29 cellular contexts compared by ENCODE assay signal in the genomic region with DNA sequence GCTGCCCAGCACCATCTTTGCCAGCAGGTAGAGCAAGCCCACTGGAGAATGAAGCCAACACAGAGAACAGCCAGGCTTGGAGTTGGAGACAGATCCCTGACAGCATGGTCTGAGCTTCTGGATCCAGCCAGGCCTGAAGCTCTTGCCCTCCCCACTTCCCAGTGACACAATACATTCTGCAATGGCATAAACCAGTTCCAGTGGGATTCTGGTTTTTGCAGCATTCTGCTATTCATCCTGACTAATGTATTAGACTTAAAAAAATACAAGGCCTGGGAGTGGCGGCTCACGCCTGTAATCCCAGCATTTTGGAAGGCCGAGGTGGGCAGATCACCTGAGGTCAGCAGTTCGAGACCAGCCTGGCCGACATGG. TPM values are rescaled to one million over a fixed set of nuclear protein-coding genes. Genes with fewer than 3 reads are reported as not detected.
A peak's percentile ranks its signal among the peaks of the same experiment; 100 is the strongest.
DNase-seq lines count a peak whose midpoint lies in the region; ATAC-seq, FAIRE-seq and TF ChIP-seq lines count a peak whose summit lies in the region.
"Had no signal": no experiment of that assay in that cellular context is flagged by ENCODE, and none has a peak within 500 bp of the region (broad histone marks: within the 10 kb centered on the region; RNA-seq: fewer than 3 reads in every experiment).

No MANE protein-coding gene starts in this region.

- DNase-seq in GM23248 (peak; percentile 56), astrocyte (ENCODE audit: low read depth) (no peak), foreskin keratinocyte (peak in 1 of 2 donors; percentile 47), suprapubic skin (ENCODE audit: low spot score in 2 of 2) (no peak), dorsolateral prefrontal cortex (no peak), GM13976 (ENCODE audit: low spot score) (no peak)
- DNase-seq: activated CD4-positive, alpha-beta T cell treated with anti-CD3 and anti-CD28 coated beads, Interleukin-2, amount 50 U/mL, for 1 hour; aorta; caudate nucleus; CD8-positive, alpha-beta T cell; DMS153; hippocampal formation; left lung; MG63; NCI-H2029 treated with DMSO at 0.1 percent for 48 hours; NCI-H2227 treated with DMSO at 0.1 percent for 48 hours; pancreas; SHP77; T-helper 9 cell; tibial artery had no signal

- peak overlapping the region; percentile 77 for H3K9ac ChIP-seq in GM23248
- H3K9ac ChIP-seq in astrocyte (ENCODE audit: low read length) = no peak overlapping the region

- no peak for FAIRE-seq in astrocyte (lab: Jason Lieb, UNC)
- FAIRE-seq: frontal cortex, GM18507, H54, pancreas had no signal

- H3K4me2 ChIP-seq in GM23248 (ENCODE audit: unreplicated experiment) = peak overlapping the region; percentile 54
- peak overlapping the region; percentile 7 for H3K4me2 ChIP-seq in astrocyte (ENCODE audit: low read length)

- H3K79me2 ChIP-seq in GM23248 (ENCODE audit: insufficient read depth) (no peaks in the 10 kb centered on the region), astrocyte (ENCODE audit: insufficient read depth, low read length) (no peaks in the 10 kb centered on the region)

- H3K4me3 ChIP-seq in GM23248 (0 out of 2 replicates have a peak overlapping the region, but pooled peaks have one; percentile 26), astrocyte (ENCODE audit: insufficient read depth, low read depth, low read length) (no peak overlapping the region), suprapubic skin (no peak overlapping the region), dorsolateral prefrontal cortex (no peak overlapping the region)
- H3K4me3 ChIP-seq: left lung, MG63, pancreas, tibial artery had no signal

- no peak for TF ChIP-seq EP300 in suprapubic skin (IDR thresholded peaks at IDR 0.05)

- intact Hi-C loops in dorsolateral prefrontal cortex (cut with DNase I) = no loop called here

- no peaks in the 10 kb centered on the region for H3K27me3 Mint-ChIP-seq in astrocyte (ENCODE audit: low read depth, unreplicated experiment)
- H3K27me3 Mint-ChIP-seq: activated naive CD4-positive, alpha-beta T cell treated with anti-CD3 and anti-CD28 coated beads, Interleukin-2, amount 50 U/mL, for 24 hours; IgD-negative memory B cell; stimulated activated naive CD8-positive, alpha-beta T cell treated with anti-CD3 and anti-CD28 coated beads, Interleukin-15, Interleukin-2, amounts not matched to agents 100 ng/mL and 50 ng/mL, for 24 hours had no signal

- in situ Hi-C loops in GM23248 (cut with MboI) = no loop called here
- in situ Hi-C loops in GM13976 (cut with MboI; ENCODE audit: low sequenced_read_pairs, unreplicated experiment) = loop anchor here (10.0 to 25.0 kb wide), 2 partner anchors 212 to 665 kb away; no protein-coding TSS in a partner anchor

- no peaks in the 10 kb centered on the region for H3K9me2 ChIP-seq in GM23248 (ENCODE audit: insufficient read depth)

- no peaks in the 10 kb centered on the region for H3K36me3 Mint-ChIP-seq in astrocyte (ENCODE audit: low read depth, unreplicated experiment)
- H3K36me3 Mint-ChIP-seq: activated naive CD4-positive, alpha-beta T cell treated with anti-CD3 and anti-CD28 coated beads, Interleukin-2, amount 50 U/mL, for 24 hours; CD8-positive, alpha-beta T cell; IgD-negative memory B cell had no signal

- H3K4me1 ChIP-seq in GM23248 (ENCODE audit: insufficient read depth) (peaks cover 55% of the 10 kb centered on the region), astrocyte (ENCODE audit: insufficient read depth, low read length) (peaks cover 16% of the 10 kb centered on the region), foreskin keratinocyte (peaks cover 13% of the 10 kb centered on the region), suprapubic skin (peaks cover 50% of the 10 kb centered on the region)

- H4K20me1 ChIP-seq in GM23248 (ENCODE audit: insufficient read depth) (no peaks in the 10 kb centered on the region), astrocyte (ENCODE audit: insufficient read depth, low read length) (no peaks in the 10 kb centered on the region)

- H2AFZ ChIP-seq in GM23248 (peak overlapping the region; percentile 36; the same call in 1 of the 2 replicates), astrocyte (ENCODE audit: low read depth, low read length) (no peak overlapping the region)

- H3K36me3 ChIP-seq in GM23248 (ENCODE audit: low read depth) (no peaks in the 10 kb centered on the region), astrocyte (ENCODE audit: insufficient read depth, low read length) (no peaks in the 10 kb centered on the region), suprapubic skin (no peaks in the 10 kb centered on the region)
- H3K36me3 ChIP-seq: left lung, MG63, pancreas, tibial artery had no signal

- no peak overlapping the region for H3K4me3 Mint-ChIP-seq in astrocyte (ENCODE audit: unreplicated experiment)
- H3K4me3 Mint-ChIP-seq: activated naive CD4-positive, alpha-beta T cell treated with anti-CD3 and anti-CD28 coated beads, Interleukin-2, amount 50 U/mL, for 24 hours; CD8-positive, alpha-beta T cell; nephron had no signal

- TF ChIP-seq POLR2A in suprapubic skin (IDR thresholded peaks at IDR 0.05) (no peak), GM18505 (IDR thresholded peaks at IDR 0.05; ENCODE audit: borderline replicate concordance, extremely low read depth, insufficient read depth, insufficient read length) (no peak)

- H3F3A ChIP-seq in GM23248 (ENCODE audit: insufficient read depth) = peaks cover 22% of the 10 kb centered on the region

- no peaks in the 10 kb centered on the region for H3K9me3 Mint-ChIP-seq in astrocyte (ENCODE audit: unreplicated experiment)
- H3K9me3 Mint-ChIP-seq: activated naive CD4-positive, alpha-beta T cell treated with anti-CD3 and anti-CD28 coated beads, Interleukin-2, amount 50 U/mL, for 24 hours; CD8-positive, alpha-beta T cell; IgD-negative memory B cell; nephron; stimulated activated naive CD8-positive, alpha-beta T cell treated with anti-CD3 and anti-CD28 coated beads, Interleukin-15, Interleukin-2, amounts not matched to agents 100 ng/mL and 50 ng/mL, for 24 hours had no signal

- ATAC-seq in foreskin keratinocyte = no peak
- ATAC-seq in GM18505 (IDR thresholded peaks at IDR 0.05; ENCODE audit: unreplicated experiment) = no peak
- no peak for ATAC-seq in HG03175 (IDR thresholded peaks at IDR 0.05; ENCODE audit: unreplicated experiment)
- ATAC-seq: CD8-positive, alpha-beta T cell; left lung; pancreas had no signal

- H3K27me3 ChIP-seq in GM23248 (replicated peaks; ENCODE audit: insufficient read depth) = no peaks in the 10 kb centered on the region
- no peaks in the 10 kb centered on the region for H3K27me3 ChIP-seq in astrocyte (ENCODE audit: insufficient read depth, low read length)
- no peaks in the 10 kb centered on the region for H3K27me3 ChIP-seq in foreskin keratinocyte
- no peaks in the 10 kb centered on the region for H3K27me3 ChIP-seq in suprapubic skin
- H3K27me3 ChIP-seq in dorsolateral prefrontal cortex = no peaks in the 10 kb centered on the region
- H3K27me3 ChIP-seq: left lung, MG63, pancreas, tibial artery had no signal

- 96 to 99% methylated on average over 5 of the region's 5 CpGs for WGBS in GM23248 (ENCODE audit: low coverage in 1 of 2, low lambda C conversion rate in 2 of 2, missing lambda C conversion rate in 2 of 2), 2 experiments
- 94% methylated on average over 5 of the region's 5 CpGs for WGBS in suprapubic skin

- H3K27ac Mint-ChIP-seq in astrocyte (ENCODE audit: unreplicated experiment) = peak overlapping the region; percentile 87
- H3K27ac Mint-ChIP-seq: activated naive CD4-positive, alpha-beta T cell treated with anti-CD3 and anti-CD28 coated beads, Interleukin-2, amount 50 U/mL, for 24 hours; CD8-positive, alpha-beta T cell had no signal

- H3K4me1 Mint-ChIP-seq in astrocyte (ENCODE audit: low read depth, unreplicated experiment) = peaks cover 21% of the 10 kb centered on the region

- H3K27ac ChIP-seq in GM23248 = peak overlapping the region; percentile 95
- H3K27ac ChIP-seq in astrocyte (ENCODE audit: low read depth, low read length) = peak overlapping the region; percentile 14
- peak overlapping the region; percentile 91 for H3K27ac ChIP-seq in foreskin keratinocyte
- peak overlapping the region; percentile 71 for H3K27ac ChIP-seq in suprapubic skin
- H3K27ac ChIP-seq in dorsolateral prefrontal cortex = no peak overlapping the region
- H3K27ac ChIP-seq: pancreas had no signal

- no peak for TF ChIP-seq CTCF in astrocyte (IDR thresholded peaks at IDR 0.05; ENCODE audit: insufficient read depth, low read depth, low read length)
- no peak for TF ChIP-seq CTCF in foreskin keratinocyte (conservative IDR thresholded peaks at IDR 0.05)
- TF ChIP-seq CTCF in suprapubic skin (IDR thresholded peaks at IDR 0.05) = no peak
- TF ChIP-seq CTCF in dorsolateral prefrontal cortex (IDR thresholded peaks at IDR 0.05 in 54 of 56, conservative IDR thresholded peaks at IDR 0.05 in 2 of 56; ENCODE audit: low read depth in 1 of 56, partially characterized antibody in 56 of 56) = no peak
- TF ChIP-seq CTCF in GM13976 (IDR thresholded peaks at IDR 0.05; ENCODE audit: borderline replicate concordance, control extremely low read depth, extremely low read depth, insufficient read depth, missing control alignments) = no peak

- no peaks in the 10 kb centered on the region for H3K9me3 ChIP-seq in GM23248 (ENCODE audit: low read depth)
- no peaks in the 10 kb centered on the region for H3K9me3 ChIP-seq in astrocyte (ENCODE audit: insufficient read depth, low read depth, low read length)
- H3K9me3 ChIP-seq in suprapubic skin = no peaks in the 10 kb centered on the region
- H3K9me3 ChIP-seq: left lung, MG63, pancreas, tibial artery had no signal

RNA-seq across cellular contexts. Expression of a gene that starts 40.6 kb away (rescaled TPM):
- 83.2 and 92.1 TPM in 2 replicates for total RNA-seq in GM23248 (2014; rRNA removed; shearing (Covaris generic))
- 150 and 159 TPM in 2 replicates for polyA plus RNA-seq in GM23248 (2016; fragmentation: Nextera tagmentation; extraction: Ambion mirVana)
- 113 and 120 TPM in 2 replicates for total RNA-seq in astrocyte
- total RNA-seq in foreskin keratinocyte = 91.8 and 109 TPM in 2 replicates
- polyA plus RNA-seq in foreskin keratinocyte = 83.9 and 86.1 TPM in 2 replicates
- 10 to 100 TPM; 48.8 to 82.2 (median 72.8) TPM for total RNA-seq in suprapubic skin
- total RNA-seq in dorsolateral prefrontal cortex = 100 to 1,000 TPM in 7 of 120 experiments, 10 to 100 TPM in 113; 14.7 to 172 (median 49.8) TPM

RNA-seq across cellular contexts. Expression of a gene that starts 41.0 kb away (rescaled TPM):
- 5.9 and 6.7 TPM in 2 replicates for total RNA-seq in GM23248 (2014; rRNA removed; shearing (Covaris generic))
- polyA plus RNA-seq in GM23248 (2016; fragmentation: Nextera tagmentation; extraction: Ambion mirVana) = 5.3 and 5.4 TPM in 2 replicates
- total RNA-seq in astrocyte = 12.2 and 16.7 TPM in 2 replicates
- 11.5 and 14.2 TPM in 2 replicates for total RNA-seq in foreskin keratinocyte
- polyA plus RNA-seq in foreskin keratinocyte = 7.9 and 11.4 TPM in 2 replicates
- total RNA-seq in suprapubic skin = 10 to 100 TPM; 17.0 to 32.7 (median 24.6) TPM
- total RNA-seq in dorsolateral prefrontal cortex = 100 to 1,000 TPM in 118 of 120 experiments, 10 to 100 TPM in 2; 90.3 to 278 (median 166) TPM

Comparison
In these comparisons a context has a peak if more than half of its experiments do, and no peak if none do; other contexts are left out.
1. H3K27ac ChIP-seq: peak in GM23248 (single experiment), astrocyte (single experiment), foreskin keratinocyte (single experiment) and suprapubic skin (single experiment); none in dorsolateral prefrontal cortex (0 of 59).